9 cellular contexts compared by ENCODE assay signal in genomic region chr7:50661345-50662058, GRCh38.
A peak's percentile ranks its signal among the peaks of the same experiment; 100 is the strongest.
DNase-seq lines count a peak whose midpoint lies in the region; ATAC-seq, FAIRE-seq and TF ChIP-seq lines count a peak whose summit lies in the region.
"Had no signal": no experiment of that assay in that cellular context is flagged by ENCODE, and none has a peak within 500 bp of the region (broad histone marks: within the 10 kb centered on the region; RNA-seq: fewer than 3 reads in every experiment).

No MANE protein-coding gene starts in this region.

- BruUV-seq in HepG2 (replicated peaks; lab: Mats Ljungman, UMichigan): no TSS peak

- H3K4me3 ChIP-seq in skeletal muscle tissue (ENCODE audit: low read length in 3 of 3) (no peak overlapping the region), foreskin fibroblast (ENCODE audit: low read depth in 1 of 2, low read length in 2 of 2) (no peak overlapping the region), HepG2 (replicated peaks in 1 of 3; ENCODE audit: insufficient read depth in 1 of 3, low read depth in 2 of 3, low read length in 3 of 3) (no peak overlapping the region)

- H3K9ac ChIP-seq in skeletal muscle tissue (ENCODE audit: low read depth in 1 of 3, low read length in 3 of 3) (peak overlapping the region in 1 of 3 donors; percentile 10), HepG2 (ENCODE audit: insufficient read depth, low read depth, low read length) (no peak overlapping the region)

- in situ Hi-C loops in HepG2 (cut with HindIII; ENCODE audit: extremely low pct_ligation_motif_present, low pct_unique_long_range_greater_than_20kb): loop anchor here (10.0 kb wide), 1 partner anchor 457 kb away; no protein-coding TSS in a partner anchor

- TF ChIP-seq CTCF in foreskin fibroblast (IDR thresholded peaks at IDR 0.05; ENCODE audit: low read depth, low read length) (no peak), HepG2 (CRISPR knock-in tag; IDR thresholded peaks at IDR 0.05) (no peak)

- TF ChIP-seq POLR2A in HepG2 (IDR thresholded peaks at IDR 0.05; ENCODE audit: insufficient read depth in 1 of 2, low read depth in 2 of 2, low read length in 2 of 2): no peak

- no peak overlapping the region for H2AFZ ChIP-seq in HepG2 (ENCODE audit: low read length)

- H3K36me3 ChIP-seq in skeletal muscle tissue (ENCODE audit: control insufficient read depth in 3 of 3, insufficient read depth in 3 of 3, low read length in 3 of 3) (peaks cover 0 to 11% (median 2%) of the 10 kb centered on the region in 3 donors), HepG2 (replicated peaks in 1 of 2; ENCODE audit: control insufficient read depth in 1 of 2, insufficient read depth in 2 of 2, low read length in 2 of 2) (peaks cover 0 to 3% of the 10 kb centered on the region in 2 experiments; a peak in 1 of 5 replicates)

- intact Hi-C loops in HepG2 (cut with micrococcal nuclease; ENCODE audit: unreplicated experiment): no loop called here

- CTCF ChIA-PET in activated CD4-positive, alpha-beta T cell treated with anti-CD3 and anti-CD28 coated beads, Interleukin-2, amount 10 ng/mL, durations not matched to agents 7 days and 5 days (lab: Charles Lee): interaction anchor here (0.5 to 2.2 kb wide), 4 partner anchors 168 to 509 kb away, joined by 4 to 8 read pairs (median 4); no protein-coding TSS in a partner anchor
- CTCF ChIA-PET in HepG2 (lab: Yijun Ruan, JAX; ENCODE audit: low intra/inter-chr PET ratio, low total read pairs): no interaction called here

- H3K27me3 Mint-ChIP-seq in activated CD4-positive, alpha-beta T cell treated with anti-CD3 and anti-CD28 coated beads, Interleukin-2, amount 10 ng/mL, durations not matched to agents 7 days and 5 days: no peaks in the 10 kb centered on the region

- H3K27me3 ChIP-seq in skeletal muscle tissue (ENCODE audit: control insufficient read depth in 3 of 3, insufficient read depth in 3 of 3, low read length in 3 of 3) (no peaks in the 10 kb centered on the region), HepG2 (ENCODE audit: control insufficient read depth in 1 of 2, insufficient read depth in 2 of 2, low read length in 2 of 2) (no peaks in the 10 kb centered on the region)

- peak overlapping the region; percentile 21 for H3K4me3 Mint-ChIP-seq in activated CD4-positive, alpha-beta T cell treated with anti-CD3 and anti-CD28 coated beads, Interleukin-2, amount 10 ng/mL, durations not matched to agents 7 days and 5 days

- H3K4me1 ChIP-seq in skeletal muscle tissue (ENCODE audit: control insufficient read depth in 3 of 3, insufficient read depth in 3 of 3, low read length in 3 of 3) (peaks cover 79 to 97% (median 95%) of the 10 kb centered on the region in 3 donors), HepG2 (ENCODE audit: insufficient read depth, low read length) (no peaks in the 10 kb centered on the region)

- TF ChIP-seq RAD21 in HepG2 (CRISPR knock-in tag; IDR thresholded peaks at IDR 0.05): no peak

- H4K20me1 ChIP-seq in HepG2 (ENCODE audit: insufficient read depth, low read length): no peaks in the 10 kb centered on the region

- DNase-seq in activated CD4-positive, alpha-beta T cell treated with anti-CD3 and anti-CD28 coated beads, Interleukin-2, amount 10 ng/mL, durations not matched to agents 7 days and 5 days: peak; percentile 45
- DNase-seq in activated CD4-positive, alpha-beta T cell treated with anti-CD3 and anti-CD28 coated beads for 48 hours: no peak
- DNase-seq in NOMO-1 treated with dmso at 0.1 percent for 144 hours (lab: John Stamatoyannopoulos, UW; ENCODE audit: unreplicated experiment) (peak; percentile 50), NCI-H146 treated with DMSO at 0.1 percent for 48 hours (lab: John Stamatoyannopoulos, UW; ENCODE audit: unreplicated experiment) (no peak), foreskin fibroblast (no peak), HepG2 (ENCODE audit: low spot score) (no peak)
- DNase-seq: anterior cingulate cortex had no signal

- POLR2A ChIA-PET in activated CD4-positive, alpha-beta T cell treated with anti-CD3 and anti-CD28 coated beads, Interleukin-2, amount 10 ng/mL, durations not matched to agents 7 days and 5 days (lab: Charles Lee): no interaction called here
- POLR2A ChIA-PET in HepG2 (lab: Yijun Ruan, JAX): no interaction called here

- H3K79me2 ChIP-seq in HepG2 (ENCODE audit: insufficient read depth, low read length): no peaks in the 10 kb centered on the region

- H3K9me3 ChIP-seq in skeletal muscle tissue (ENCODE audit: control insufficient read depth in 3 of 3, low read length in 3 of 3): no peaks in the 10 kb centered on the region
- H3K9me3 ChIP-seq in HepG2 (ENCODE audit: low read length): no peaks in the 10 kb centered on the region

- H3K9me3 Mint-ChIP-seq in activated CD4-positive, alpha-beta T cell treated with anti-CD3 and anti-CD28 coated beads, Interleukin-2, amount 10 ng/mL, durations not matched to agents 7 days and 5 days: no peaks in the 10 kb centered on the region

- 75% methylated on average over 8 of the region's 10 CpGs for WGBS in HepG2 (ENCODE audit: low lambda C conversion rate)

- no peak overlapping the region for H3K4me2 ChIP-seq in HepG2 (ENCODE audit: low read depth, low read length)

- H3K36me3 Mint-ChIP-seq in activated CD4-positive, alpha-beta T cell treated with anti-CD3 and anti-CD28 coated beads, Interleukin-2, amount 10 ng/mL, durations not matched to agents 7 days and 5 days (ENCODE audit: low read depth): peaks cover 2% of the 10 kb centered on the region

- TF ChIP-seq EP300 in HepG2 (IDR thresholded peaks at IDR 0.05; ENCODE audit: low read depth in 2 of 2, low read length in 2 of 2) (no peak), HepG2 (CRISPR knock-in tag; IDR thresholded peaks at IDR 0.05; ENCODE audit: borderline replicate concordance) (no peak)

- H3K27ac Mint-ChIP-seq in activated CD4-positive, alpha-beta T cell treated with anti-CD3 and anti-CD28 coated beads, Interleukin-2, amount 10 ng/mL, durations not matched to agents 7 days and 5 days: peak overlapping the region; percentile 92

- H3K27ac ChIP-seq in skeletal muscle tissue (ENCODE audit: low read depth, low read length): peak overlapping the region; percentile 91
- H3K27ac ChIP-seq in HepG2 (ENCODE audit: extremely low read length, insufficient read depth, low read length): no peak overlapping the region

- no peak for FAIRE-seq in HepG2 (lab: Jason Lieb, UNC)

- peak; percentile 54 for ATAC-seq in HG02884 (IDR thresholded peaks at IDR 0.05; ENCODE audit: unreplicated experiment)
- no peak for ATAC-seq in HepG2

- peaks cover 66% of the 10 kb centered on the region for H3K4me1 Mint-ChIP-seq in activated CD4-positive, alpha-beta T cell treated with anti-CD3 and anti-CD28 coated beads, Interleukin-2, amount 10 ng/mL, durations not matched to agents 7 days and 5 days

TF ChIP-seq in HepG2, 621 proteins besides CTCF, POLR2A, EP300 and RAD21:
- TF ChIP-seq PHF20 (CRISPR knock-in tag; IDR thresholded peaks at IDR 0.05): no peak
- TF ChIP-seq NR2F6 (IDR thresholded peaks at IDR 0.05): no peak
- TF ChIP-seq NR2F6 (CRISPR knock-in tag; IDR thresholded peaks at IDR 0.05): no peak
- no peak for TF ChIP-seq RXRA (CRISPR knock-in tag; IDR thresholded peaks at IDR 0.05)
- no peak for TF ChIP-seq MTERF4 (CRISPR knock-in tag; IDR thresholded peaks at IDR 0.05)
- no peak for TF ChIP-seq HDAC2 (CRISPR knock-in tag; IDR thresholded peaks at IDR 0.05)
- TF ChIP-seq RFX1 (IDR thresholded peaks at IDR 0.05): no peak
- no peak for TF ChIP-seq ZNF891 (CRISPR knock-in tag; IDR thresholded peaks at IDR 0.05)

Comparison
In these comparisons a context has a peak if more than half of its experiments do, and no peak if none do; other contexts are left out.
1. DNase-seq: peak in activated CD4-positive, alpha-beta T cell treated with anti-CD3 and anti-CD28 coated beads, Interleukin-2, amount 10 ng/mL, durations not matched to agents 7 days and 5 days (single experiment) and NOMO-1 treated with dmso at 0.1 percent for 144 hours (single experiment); none in activated CD4-positive, alpha-beta T cell treated with anti-CD3 and anti-CD28 coated beads for 48 hours (single experiment), NCI-H146 treated with DMSO at 0.1 percent for 48 hours (single experiment), foreskin fibroblast (0 of 2) and HepG2 (single experiment).